In the genomic region with DNA sequence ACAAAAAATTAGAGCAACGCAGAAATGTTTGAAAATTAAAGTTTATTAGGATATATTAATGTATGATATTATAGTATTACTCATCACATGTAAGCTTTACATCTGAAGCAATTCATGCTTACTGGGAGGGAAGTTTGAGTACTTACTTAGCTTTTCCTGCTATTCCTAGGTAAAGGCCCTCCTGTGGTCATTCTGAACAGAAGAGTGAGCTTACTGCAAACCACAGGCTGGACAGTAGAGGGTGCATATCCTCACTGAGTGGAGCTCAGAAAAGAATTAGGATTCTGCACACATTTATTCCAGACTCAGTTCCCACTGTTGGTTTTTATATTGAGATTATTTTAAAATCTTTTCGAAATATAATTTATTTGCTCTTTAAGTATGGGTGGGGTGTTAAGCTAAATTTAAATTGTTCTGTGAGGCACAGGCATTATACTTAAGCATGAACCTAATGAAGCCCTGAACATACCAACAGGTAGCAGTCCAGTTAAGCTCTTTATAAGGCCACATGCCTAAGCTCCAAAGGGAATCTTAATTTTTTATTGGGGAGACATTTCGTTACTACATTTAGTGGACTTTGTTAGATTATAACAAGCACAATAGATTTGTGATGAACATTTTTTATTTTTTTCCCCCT, we compare ENCODE assay signal across 8 cellular contexts. TPM values are rescaled to one million over a fixed set of nuclear protein-coding genes. Genes with fewer than 3 reads are reported as not detected.
DNase-seq lines count a peak whose midpoint lies in the region; ATAC-seq and TF ChIP-seq lines count a peak whose summit lies in the region.

No MANE protein-coding gene starts in this region.

- H3K4me3 Mint-ChIP-seq in HFFc6, result no peak overlapping the region
- H3K4me3 Mint-ChIP-seq in endothelial cell (ENCODE audit: unreplicated experiment), result no peak overlapping the region
- H3K4me3 Mint-ChIP-seq in nephron progenitor cell, result no peak overlapping the region
- no peak overlapping the region for H3K4me3 Mint-ChIP-seq in activated T-helper 2 cell treated with anti-CD3 and anti-CD28 coated beads, Interferon-gamma antibody, Interleukin-2, Interleukin-4, amounts not matched to agents 10 μg/mL and 5 μg/mL and 100 μg/mL, durations not matched to agents 14 hours and 24 hours and 36 hours (ENCODE audit: low read depth)

- intact Hi-C loops in activated T-helper 2 cell treated with anti-CD3 and anti-CD28 coated beads, Interferon-gamma antibody, Interleukin-2, Interleukin-4, amounts not matched to agents 10 μg/mL and 5 μg/mL and 100 μg/mL, durations not matched to agents 14 hours and 24 hours and 36 hours (cut with micrococcal nuclease), result no loop called here

- H3K4me1 Mint-ChIP-seq in HFFc6 (ENCODE audit: low read depth) (peaks cover 6% of the 10 kb centered on the region; the same call in 1 of the 2 replicates), endothelial cell (ENCODE audit: unreplicated experiment) (peaks cover 31% of the 10 kb centered on the region), nephron progenitor cell (no peaks in the 10 kb centered on the region)
- H3K4me1 Mint-ChIP-seq in activated T-helper 2 cell treated with anti-CD3 and anti-CD28 coated beads, Interferon-gamma antibody, Interleukin-2, Interleukin-4, amounts not matched to agents 10 μg/mL and 5 μg/mL and 100 μg/mL, durations not matched to agents 14 hours and 24 hours and 36 hours (ENCODE audit: low read depth), result peaks cover 25% of the 10 kb centered on the region

- in situ Hi-C loops in Caki2 (cut with HindIII; ENCODE audit: low pct_unique_long_range_greater_than_20kb, low sequenced_read_pairs), result no loop called here

- H3K36me3 Mint-ChIP-seq in HFFc6 (ENCODE audit: low read depth), result peaks cover 62% of the 10 kb centered on the region
- peaks cover 44% of the 10 kb centered on the region for H3K36me3 Mint-ChIP-seq in endothelial cell (ENCODE audit: low read depth, unreplicated experiment)
- peaks cover 63% of the 10 kb centered on the region for H3K36me3 Mint-ChIP-seq in nephron progenitor cell (ENCODE audit: low read depth)
- H3K36me3 Mint-ChIP-seq in activated T-helper 2 cell treated with anti-CD3 and anti-CD28 coated beads, Interferon-gamma antibody, Interleukin-2, Interleukin-4, amounts not matched to agents 10 μg/mL and 5 μg/mL and 100 μg/mL, durations not matched to agents 14 hours and 24 hours and 36 hours (ENCODE audit: low read depth), result peaks cover 84% of the 10 kb centered on the region

- H3K27ac Mint-ChIP-seq in HFFc6 (0 out of 2 replicates have a peak overlapping the region, but pooled peaks have one; percentile 21), endothelial cell (ENCODE audit: unreplicated experiment) (no peak overlapping the region), nephron progenitor cell (peak overlapping the region; percentile 83)
- no peak overlapping the region for H3K27ac Mint-ChIP-seq in activated T-helper 2 cell treated with anti-CD3 and anti-CD28 coated beads, Interferon-gamma antibody, Interleukin-2, Interleukin-4, amounts not matched to agents 10 μg/mL and 5 μg/mL and 100 μg/mL, durations not matched to agents 14 hours and 24 hours and 36 hours

- TF ChIP-seq CTCF in HFFc6 (IDR thresholded peaks at IDR 0.05), result peak; percentile 82
- peak; percentile 19 for TF ChIP-seq CTCF in endothelial cell (IDR thresholded peaks at IDR 0.05; ENCODE audit: unreplicated experiment)
- peak; percentile 47 for TF ChIP-seq CTCF in nephron progenitor cell (IDR thresholded peaks at IDR 0.05)

- H3K9me3 Mint-ChIP-seq in HFFc6 (no peaks in the 10 kb centered on the region), endothelial cell (ENCODE audit: unreplicated experiment) (no peaks in the 10 kb centered on the region), nephron progenitor cell (no peaks in the 10 kb centered on the region)
- H3K9me3 Mint-ChIP-seq in activated T-helper 2 cell treated with anti-CD3 and anti-CD28 coated beads, Interferon-gamma antibody, Interleukin-2, Interleukin-4, amounts not matched to agents 10 μg/mL and 5 μg/mL and 100 μg/mL, durations not matched to agents 14 hours and 24 hours and 36 hours, result no peaks in the 10 kb centered on the region

- H3K27me3 Mint-ChIP-seq in HFFc6 (ENCODE audit: insufficient read depth) (peaks cover 6% of the 10 kb centered on the region; the same call in 1 of the 2 replicates), endothelial cell (ENCODE audit: unreplicated experiment) (no peaks in the 10 kb centered on the region), nephron progenitor cell (ENCODE audit: low read depth, poor library complexity) (no peaks in the 10 kb centered on the region)
- H3K27me3 Mint-ChIP-seq in activated T-helper 2 cell treated with anti-CD3 and anti-CD28 coated beads, Interferon-gamma antibody, Interleukin-2, Interleukin-4, amounts not matched to agents 10 μg/mL and 5 μg/mL and 100 μg/mL, durations not matched to agents 14 hours and 24 hours and 36 hours (ENCODE audit: low read depth), result no peaks in the 10 kb centered on the region

- DNase-seq in Caki2 (ENCODE audit: low read depth) (peak; percentile 47), HFFc6 (peak; percentile 79), OCI-M1 (lab: John Stamatoyannopoulos, UW) (peak; percentile 76), endothelial cell (ENCODE audit: low spot score) (peak; percentile 53), nephron progenitor cell (no peak), NK-92 (lab: John Stamatoyannopoulos, UW; ENCODE audit: unreplicated experiment) (no peak)
- DNase-seq in activated T-helper 2 cell treated with anti-CD3 and anti-CD28 coated beads, Interferon-gamma antibody, Interleukin-2, Interleukin-4, amounts not matched to agents 10 μg/mL and 5 μg/mL and 100 μg/mL, durations not matched to agents 14 hours and 24 hours and 36 hours (ENCODE audit: low spot score), result no peak

- ATAC-seq in HG03469 (IDR thresholded peaks at IDR 0.05; ENCODE audit: unreplicated experiment), result no peak

RNA-seq across cellular contexts. Expression of a gene that starts 10.2 kb away (rescaled TPM):
- total RNA-seq in Caki2 (2014; rRNA removed; shearing (Covaris generic); ENCODE audit: low replicate concordance), result 66.9 and 85.9 TPM in 2 replicates
- 10 to 100 TPM; 65.8 to 74.1 (median 71.0) TPM for total RNA-seq in HFFc6 (2021; fragmentation: NEBNext Ultra II Directional; extraction: Animal tissue kit (Norgen Biotek cat#: 25700))
- 38.1 TPM for total RNA-seq in endothelial cell (ENCODE audit: unreplicated experiment)
- total RNA-seq in activated T-helper 2 cell treated with anti-CD3 and anti-CD28 coated beads, Interferon-gamma antibody, Interleukin-2, Interleukin-4, amounts not matched to agents 10 μg/mL and 5 μg/mL and 100 μg/mL, durations not matched to agents 14 hours and 24 hours and 36 hours, result 51.2 and 51.9 TPM in 2 replicates

RNA-seq across cellular contexts. Expression of a gene that starts 35.4 kb away (rescaled TPM):
- 101 and 149 TPM in 2 replicates for total RNA-seq in Caki2 (2014; rRNA removed; shearing (Covaris generic); ENCODE audit: low replicate concordance)
- 100 to 1,000 TPM; 246 to 266 (median 260) TPM for total RNA-seq in HFFc6 (2021; fragmentation: NEBNext Ultra II Directional; extraction: Animal tissue kit (Norgen Biotek cat#: 25700))
- total RNA-seq in endothelial cell (ENCODE audit: unreplicated experiment), result 140 TPM
- total RNA-seq in activated T-helper 2 cell treated with anti-CD3 and anti-CD28 coated beads, Interferon-gamma antibody, Interleukin-2, Interleukin-4, amounts not matched to agents 10 μg/mL and 5 μg/mL and 100 μg/mL, durations not matched to agents 14 hours and 24 hours and 36 hours, result 119 and 120 TPM in 2 replicates

Comparison
In these comparisons a context has a peak if more than half of its experiments do, and no peak if none do; other contexts are left out.
1. DNase-seq: peak in Caki2 (single experiment), HFFc6 (single experiment), OCI-M1 (single experiment) and endothelial cell (single experiment); none in nephron progenitor cell (single experiment), NK-92 (single experiment) and activated T-helper 2 cell treated with anti-CD3 and anti-CD28 coated beads, Interferon-gamma antibody, Interleukin-2, Interleukin-4, amounts not matched to agents 10 μg/mL and 5 μg/mL and 100 μg/mL, durations not matched to agents 14 hours and 24 hours and 36 hours (single experiment).
2. H3K27ac Mint-ChIP-seq: peak in HFFc6 (single experiment) and nephron progenitor cell (single experiment); none in endothelial cell (single experiment) and activated T-helper 2 cell treated with anti-CD3 and anti-CD28 coated beads, Interferon-gamma antibody, Interleukin-2, Interleukin-4, amounts not matched to agents 10 μg/mL and 5 μg/mL and 100 μg/mL, durations not matched to agents 14 hours and 24 hours and 36 hours (single experiment).
3. CTCF ChIP-seq: peak in every context shown above with its lines; median percentile 82 in HFFc6; 47 in nephron progenitor cell; 19 in endothelial cell.